Comparison of ENCODE assay signal across 9 cellular contexts in genomic region chr10:96700477-96701099, GRCh38. TPM values are rescaled to one million over a fixed set of nuclear protein-coding genes. Genes with fewer than 3 reads are reported as not detected.
DNase-seq lines count a peak whose midpoint lies in the region; ATAC-seq, FAIRE-seq and TF ChIP-seq lines count a peak whose summit lies in the region.
"Had no signal": no experiment of that assay in that cellular context is flagged by ENCODE, and none has a peak within 500 bp of the region (broad histone marks: within the 10 kb centered on the region; RNA-seq: fewer than 3 reads in every experiment).

No MANE protein-coding gene starts in this region.

- peak; percentile 93 for FAIRE-seq in GM18507 (lab: Jason Lieb, UNC)

- no TSS peak for BruUV-seq in Caco-2 (replicated peaks; lab: Mats Ljungman, UMichigan)

- TF ChIP-seq CTCF in Caco-2 (IDR thresholded peaks at IDR 0.05; ENCODE audit: insufficient read depth in 1 of 2, low read depth in 1 of 2, low read length in 1 of 2, severe bottlenecking in 1 of 2, unreplicated experiment in 1 of 2) = no peak

- no peaks in the 10 kb centered on the region for H3K36me3 ChIP-seq in Caco-2 (ENCODE audit: control insufficient read depth, insufficient read depth, low read length)

- no peak overlapping the region for H3K4me3 ChIP-seq in Caco-2 (ENCODE audit: low read depth, low read length)

- CTCF ChIA-PET in Caco-2 (lab: Charles Lee) = interaction anchor here (0.6 kb wide), 1 partner anchor 77 kb away, joined by 3 read pairs; no protein-coding TSS in a partner anchor

- no peaks in the 10 kb centered on the region for H3K27me3 Mint-ChIP-seq in Caco-2 (ENCODE audit: insufficient read depth, unreplicated experiment)

- no peaks in the 10 kb centered on the region for H3K9me3 Mint-ChIP-seq in Caco-2 (ENCODE audit: unreplicated experiment)

- intact Hi-C loops in Caco-2 (cut with micrococcal nuclease; ENCODE audit: unreplicated experiment) = no loop called here

- H3K27me3 ChIP-seq in Caco-2 (replicated peaks; ENCODE audit: control insufficient read depth, insufficient read depth, low read length) = no peaks in the 10 kb centered on the region

- no peak overlapping the region for H3K4me3 Mint-ChIP-seq in Caco-2 (ENCODE audit: unreplicated experiment)

- H3K4me1 Mint-ChIP-seq in Caco-2 (ENCODE audit: low read depth, unreplicated experiment) = no peaks in the 10 kb centered on the region

- DNase-seq in GM18507 (ENCODE audit: extremely low spot score, insufficient read length, low read depth) (no peak), left lobe of liver (ENCODE audit: low spot score) (no peak), NCI-H2196 (lab: John Stamatoyannopoulos, UW; ENCODE audit: unreplicated experiment) (no peak), Caco-2 (no peak), NCI-H146 (lab: John Stamatoyannopoulos, UW) (no peak)
- no peak for DNase-seq in activated CD4-positive, alpha-beta T cell treated with anti-CD3 and anti-CD28 coated beads for 4 hours
- DNase-seq: cortex of kidney had no signal

- 0 out of 2 replicates have a peak, but pooled peaks cover 4% of the 10 kb centered on the region for H3K4me1 ChIP-seq in Caco-2

- H3K27ac Mint-ChIP-seq in Caco-2 (ENCODE audit: unreplicated experiment) = no peak overlapping the region

- POLR2A ChIA-PET in Caco-2 (lab: Charles Lee) = no interaction called here

- H3K9me3 ChIP-seq in Caco-2 = no peaks in the 10 kb centered on the region

- ATAC-seq in GM21576 (IDR thresholded peaks at IDR 0.05; ENCODE audit: unreplicated experiment) (peak; percentile 64), HG03558 (IDR thresholded peaks at IDR 0.05; ENCODE audit: extremely low read depth, unreplicated experiment) (peak; percentile 42), left lobe of liver (peak; percentile 48)

- no peaks in the 10 kb centered on the region for H3K36me3 Mint-ChIP-seq in Caco-2 (ENCODE audit: insufficient read depth, unreplicated experiment)

RNA-seq across cellular contexts. Expression of gene PIK3AP1, which starts 19.7 kb away (rescaled TPM):
- 35.7 TPM for total RNA-seq in left lobe of liver
- total RNA-seq in Caco-2 (2022) = 1.6 and 2.4 TPM in 2 replicates

Comparison
In these comparisons a context has a peak if more than half of its experiments do, and no peak if none do; other contexts are left out.
1. RNA of gene PIK3AP1, which starts 19.7 kb away (total RNA-seq): 35.7 TPM in left lobe of liver (single experiment); 1.6 to 2.4 TPM in Caco-2; every median in the first group is over 10 times any median in the second.
2. Peak in every context shown above with its lines, with median percentiles within 50 percentile points of each other: ATAC-seq.